34 cellular contexts compared by ENCODE assay signal in genomic region chr2:30601375-30601774, GRCh38.
"Had no signal": no experiment of that assay in that cellular context is flagged by ENCODE, and none has a peak within 500 bp of the region (broad histone marks: within the 10 kb centered on the region; RNA-seq: fewer than 3 reads in every experiment).

No MANE protein-coding gene starts in this region.

- H3K36me3 ChIP-seq: gastroesophageal sphincter, lower lobe of right lung, neutrophil, sigmoid colon, thyroid gland, upper lobe of left lung, vagina had no signal

- H3K9me3 ChIP-seq: gastroesophageal sphincter, mucosa of descending colon, neutrophil, sigmoid colon, thyroid gland, upper lobe of left lung, vagina had no signal

- H3K27ac ChIP-seq: gastroesophageal sphincter, lower lobe of right lung, neutrophil, sigmoid colon, thyroid gland, upper lobe of left lung, vagina, VCaP had no signal

- H3K4me1 ChIP-seq: gastroesophageal sphincter, lower lobe of right lung, sigmoid colon, thyroid gland, upper lobe of left lung, vagina had no signal

- H3K27me3 ChIP-seq: gastroesophageal sphincter, neutrophil, sigmoid colon, thyroid gland, upper lobe of left lung, vagina had no signal

- DNase-seq: activated CD4-positive, alpha-beta T cell treated with anti-CD3 and anti-CD28 coated beads for 48 hours; activated CD4-positive, alpha-beta T cell treated with anti-CD3 and anti-CD28 coated beads, Interleukin-2, amount 50 U/mL, for 48 hours; activated CD8-positive, alpha-beta memory T cell treated with anti-CD3 and anti-CD28 coated beads for 24 hours; activated gamma-delta T cell; activated naive CD4-positive, alpha-beta T cell treated with anti-CD3 and anti-CD28 coated beads, Interleukin-2, amount 50 U/mL, for 16 hours; amygdala; caudate nucleus; endodermal cell; hypothalamus; immature natural killer cell; kidney; left colon; lower lobe of right lung; mesendoderm; mucosa of descending colon; nephron progenitor cell; sigmoid colon; SK-N-SH; stimulated activated CD4-positive, alpha-beta T cell treated with anti-CD3 and anti-CD28 coated beads, Interleukin-1b, Interleukin-23, amount 100 ng/mL, for 48 hours; stimulated activated CD4-positive, alpha-beta T cell treated with anti-CD3 and anti-CD28 coated beads, Interleukin-4, amount 100 ng/mL, for 4 hours; stimulated activated CD8-positive, alpha-beta memory T cell treated with anti-CD3 and anti-CD28 coated beads, Interleukin-4, amount 100 ng/mL, for 48 hours; stimulated activated naive CD8-positive, alpha-beta T cell treated with anti-CD3 and anti-CD28 coated beads, Interleukin-15, amount 100 ng/mL, for 72 hours; SW 1271; T-helper 9 cell; thyroid gland; upper lobe of left lung had no signal

- ATAC-seq: activated CD4-positive, CD25-positive, alpha-beta regulatory T cell treated with anti-CD3 and anti-CD28 coated beads, Interleukin-2, amount 50 U/mL, for 24 hours; esophagus mucosa; gastroesophageal sphincter; left colon; lower lobe of right lung; mucosa of descending colon; stimulated activated memory B cell treated with anti-CD40 and anti-IgM and Interleukin-4, amounts not matched to agents 10 μg/mL and 1 μg/mL and 100 μg/mL, for 72 hours; stimulated activated naive CD8-positive, alpha-beta T cell treated with anti-CD3 and anti-CD28 coated beads, Interleukin-15, amount 100 ng/mL, for 72 hours had no signal

- H3K4me3 ChIP-seq: gastroesophageal sphincter, lower lobe of right lung, mucosa of descending colon, sigmoid colon, smooth muscle cell, thyroid gland, upper lobe of left lung, vagina had no signal
